Comparison of ENCODE assay signal across 11 cellular contexts in genomic region chr19:35037716-35038622, GRCh38. TPM values are rescaled to one million over a fixed set of nuclear protein-coding genes. Genes with fewer than 3 reads are reported as not detected.
DNase-seq lines count a peak whose midpoint lies in the region; ATAC-seq and TF ChIP-seq lines count a peak whose summit lies in the region.
"Had no signal": no experiment of that assay in that cellular context is flagged by ENCODE, and none has a peak within 500 bp of the region (broad histone marks: within the 10 kb centered on the region; RNA-seq: fewer than 3 reads in every experiment).

No MANE protein-coding gene starts in this region.

- H3K14ac ChIP-seq in trophoblast cell (ENCODE audit: low read length): no peak overlapping the region

- H4K12ac ChIP-seq in trophoblast cell (ENCODE audit: low read depth, low read length): no peak overlapping the region

- H3K79me2 ChIP-seq in trophoblast cell (ENCODE audit: control insufficient read depth, insufficient read depth, low read length, poor library complexity): no peaks in the 10 kb centered on the region

- H2AK5ac ChIP-seq in trophoblast cell (ENCODE audit: low read length): no peak overlapping the region

- H3K36me3 ChIP-seq in esophagus squamous epithelium: peaks cover 0 to 12% (median 0%) of the 10 kb centered on the region in 3 donors
- no peaks in the 10 kb centered on the region for H3K36me3 ChIP-seq in trophoblast cell (ENCODE audit: control insufficient read depth in 1 of 2, insufficient read depth in 2 of 2, low read length in 2 of 2)

- peaks cover 25 to 49% (median 28%) of the 10 kb centered on the region in 3 donors for H3K4me1 ChIP-seq in esophagus squamous epithelium
- peaks cover 13 to 17% of the 10 kb centered on the region in 2 experiments for H3K4me1 ChIP-seq in trophoblast cell (ENCODE audit: control insufficient read depth in 1 of 2, insufficient read depth in 2 of 2, low read length in 2 of 2)

- no peak overlapping the region for H2BK5ac ChIP-seq in trophoblast cell (ENCODE audit: low read depth, low read length, poor library complexity)

- H4K8ac ChIP-seq in trophoblast cell (ENCODE audit: low read depth, low read length): no peak overlapping the region

- H3K9ac ChIP-seq in trophoblast cell (ENCODE audit: low read length): no peak overlapping the region

- intact Hi-C loops in esophagus squamous epithelium (cut with DNase I): no loop called here

- no peak overlapping the region for H3K23ac ChIP-seq in trophoblast cell (ENCODE audit: low read length)

- no peak overlapping the region for H4K91ac ChIP-seq in trophoblast cell (ENCODE audit: low read depth, low read length)

- H3K9me3 ChIP-seq in esophagus squamous epithelium (no peaks in the 10 kb centered on the region), trophoblast cell (ENCODE audit: insufficient read depth, low read depth, low read length) (no peaks in the 10 kb centered on the region)

- DNase-seq in GM03348 (ENCODE audit: low spot score) (peak; percentile 56), NCI-H1694 treated with DMSO at 0.1 percent for 48 hours (lab: John Stamatoyannopoulos, UW) (peak; percentile 91), esophagus squamous epithelium (lab: John Stamatoyannopoulos, UW) (no peak), pulmonary artery endothelial cell (ENCODE audit: low read depth, low spot score) (peak; percentile 44), trophoblast cell (no peak), iPS-NIHi7 (ENCODE audit: extremely low spot score) (no peak)
- DNase-seq: activated T-cell treated with anti-CD3 and anti-CD28 coated beads, Interleukin-2, amount 50 U/mL, for 4 hours; H9; SHP77 treated with DMSO at 0.1 percent for 48 hours had no signal

- peaks cover 13% of the 10 kb centered on the region for H3K79me1 ChIP-seq in trophoblast cell (ENCODE audit: low read length)

- H3K4me2 ChIP-seq in trophoblast cell (ENCODE audit: low read length): no peak overlapping the region

- peaks cover 0 to 48% (median 0%) of the 10 kb centered on the region in 4 donors for H3K27me3 ChIP-seq in esophagus squamous epithelium
- H3K27me3 ChIP-seq in trophoblast cell (ENCODE audit: insufficient read depth, low read length): no peaks in the 10 kb centered on the region

- no peak overlapping the region for H2BK12ac ChIP-seq in trophoblast cell (ENCODE audit: low read length)

- H2BK120ac ChIP-seq in trophoblast cell (ENCODE audit: insufficient read depth, low read length, poor library complexity): no peak overlapping the region

- no peak overlapping the region for H3K18ac ChIP-seq in trophoblast cell (ENCODE audit: low read length)

- H3K4me3 ChIP-seq in esophagus squamous epithelium: no peak overlapping the region
- H3K4me3 ChIP-seq in trophoblast cell (ENCODE audit: low read depth, low read length): no peak overlapping the region

- H3K27ac ChIP-seq in esophagus squamous epithelium (peak overlapping the region in 3 of 4 donors; percentile 46 to 88 (median 70)), trophoblast cell (ENCODE audit: low read depth, low read length) (no peak overlapping the region)

- H3K4ac ChIP-seq in trophoblast cell (ENCODE audit: low read depth, low read length): no peak overlapping the region

- ATAC-seq in HG02885 (IDR thresholded peaks at IDR 0.05; ENCODE audit: poor library complexity, unreplicated experiment) (no peak), HG03460 (IDR thresholded peaks at IDR 0.05; ENCODE audit: unreplicated experiment) (no peak)
- ATAC-seq: activated T-cell treated with anti-CD3 and anti-CD28 coated beads, Interleukin-2, amount 50 U/mL, for 4 hours had no signal

- 49 to 64% methylated on average over 10 to 13 of the region's 13 CpGs for WGBS in esophagus squamous epithelium, 2 donors
- no CpG with 5 or more reads among the region's 13 CpGs for WGBS in trophoblast cell (ENCODE audit: extremely low coverage, insufficient coverage, insufficient read length)

- TF ChIP-seq CTCF in esophagus squamous epithelium (IDR thresholded peaks at IDR 0.05): no peak

- no peak for TF ChIP-seq POLR2A in esophagus squamous epithelium (IDR thresholded peaks at IDR 0.05)

- H2AFZ ChIP-seq in trophoblast cell (ENCODE audit: insufficient read depth, low read length, poor library complexity): no peak overlapping the region

RNA-seq across cellular contexts. Expression of gene HPN, which starts 3.6 kb away (rescaled TPM):
- total RNA-seq in esophagus squamous epithelium: under 1 TPM in 2 of 4 donors, not detected in 2; 0.19 to 0.47 TPM
- 0.04 TPM in 1 of 2 replicates, not detected in the other for total RNA-seq in pulmonary artery endothelial cell
- 4.8 and 4.9 TPM in 2 replicates for polyA plus RNA-seq in trophoblast cell (2013)

RNA-seq across cellular contexts. Expression of gene SCN1B, which starts 7.7 kb away (rescaled TPM):
- total RNA-seq in esophagus squamous epithelium: 1 to 10 TPM in 2 of 4 donors, under 1 TPM in 1, not detected in 1; 0.26 to 5.9 (median 1.2) TPM
- 13.8 and 19.5 TPM in 2 replicates for total RNA-seq in pulmonary artery endothelial cell
- polyA plus RNA-seq in trophoblast cell (2013): 0.42 and 0.44 TPM in 2 replicates

RNA-seq across cellular contexts. Expression of gene GRAMD1A, which starts 37.8 kb away (rescaled TPM):
- total RNA-seq in esophagus squamous epithelium (10 to 100 TPM in 2 of 4 donors, 1 to 10 TPM in 2; 4.6 to 23.3 (median 8.8) TPM), pulmonary artery endothelial cell (43.0 and 46.6 TPM in 2 replicates)
- polyA plus RNA-seq in trophoblast cell (2013): 48.7 and 50.2 TPM in 2 replicates

Comparison
In these comparisons a context has a peak if more than half of its experiments do, and no peak if none do; other contexts are left out.
1. DNase-seq: peak in GM03348 (single experiment), NCI-H1694 treated with DMSO at 0.1 percent for 48 hours (single experiment) and pulmonary artery endothelial cell (single experiment); none in esophagus squamous epithelium (single experiment), trophoblast cell (0 of 2) and iPS-NIHi7 (single experiment).